13 cellular contexts compared by ENCODE assay signal in genomic region chr7:142308918-142309317, GRCh38. TPM values are rescaled to one million over a fixed set of nuclear protein-coding genes. Genes with fewer than 3 reads are reported as not detected.
"Had no signal": no experiment of that assay in that cellular context is flagged by ENCODE, and none has a peak within 500 bp of the region (broad histone marks: within the 10 kb centered on the region; RNA-seq: fewer than 3 reads in every experiment).

No MANE protein-coding gene starts in this region.

- H3K4me3 ChIP-seq: left lung, ovary, SJSA1, tibial nerve had no signal

- DNase-seq: activated CD4-positive, CD25-positive, alpha-beta regulatory T cell treated with anti-CD3 and anti-CD28 coated beads, Interleukin-2, amount 50 U/mL, for 72 hours; effector memory CD8-positive, alpha-beta T cell; left lung; ovary; retina; stimulated activated CD4-positive, alpha-beta T cell treated with anti-CD3 and anti-CD28 coated beads, Interleukin-15, amount 100 ng/mL, for 24 hours; stimulated activated CD4-positive, alpha-beta T cell treated with anti-CD3 and anti-CD28 coated beads, Interleukin-4, amount 100 ng/mL, for 4 hours had no signal

- ATAC-seq: left lung had no signal

- H3K27me3 ChIP-seq: ovary, tibial nerve had no signal

- H3K9me3 ChIP-seq: left lung, ovary, SJSA1, tibial nerve had no signal

- H3K4me1 ChIP-seq: left lung, SJSA1, tibial nerve had no signal

- H3K36me3 ChIP-seq: left lung, ovary, SJSA1, tibial nerve had no signal

- H3K27ac Mint-ChIP-seq: activated T-helper 2 cell treated with anti-CD3 and anti-CD28 coated beads, Interferon-gamma antibody, Interleukin-2, Interleukin-4, amounts not matched to agents 10 μg/mL and 5 μg/mL and 100 μg/mL, durations not matched to agents 14 hours and 24 hours and 36 hours; dendritic cell treated with granulocyte-macrophage colony-stimulating factor and Interleukin-4, amounts not matched to agents 40 ng/mL and 50 ng/mL, for 4 days; effector memory CD8-positive, alpha-beta T cell had no signal

- H3K4me3 Mint-ChIP-seq: dendritic cell treated with granulocyte-macrophage colony-stimulating factor and Interleukin-4, amounts not matched to agents 40 ng/mL and 50 ng/mL, for 4 days had no signal

- H3K9me3 Mint-ChIP-seq: activated T-helper 2 cell treated with anti-CD3 and anti-CD28 coated beads, Interferon-gamma antibody, Interleukin-2, Interleukin-4, amounts not matched to agents 10 μg/mL and 5 μg/mL and 100 μg/mL, durations not matched to agents 14 hours and 24 hours and 36 hours; dendritic cell treated with granulocyte-macrophage colony-stimulating factor and Interleukin-4, amounts not matched to agents 40 ng/mL and 50 ng/mL, for 4 days; effector memory CD8-positive, alpha-beta T cell had no signal

- H3K27ac ChIP-seq: epithelial cell of prostate, left lung, ovary, SJSA1, tibial nerve had no signal

RNA-seq across cellular contexts. Expression of gene PRSS58, which starts 51.1 kb away (rescaled TPM):
- total RNA-seq: activated T-helper 2 cell treated with anti-CD3 and anti-CD28 coated beads, Interferon-gamma antibody, Interleukin-2, Interleukin-4, amounts not matched to agents 10 μg/mL and 5 μg/mL and 100 μg/mL, durations not matched to agents 14 hours and 24 hours and 36 hours; cardiac septum; left lung; ovary; SJSA1; tibial nerve had no signal
